1 cellular context compared by ENCODE assay signal in genomic region chr10:98231417-98231816, GRCh38.
TF ChIP-seq lines count a peak whose summit lies in the region.

No MANE protein-coding gene starts in this region.

TF ChIP-seq in K562, 482 proteins besides CTCF, POLR2A, EP300 and RAD21:
- TF ChIP-seq ZNF232 (CRISPR knock-in tag; IDR thresholded peaks at IDR 0.05) (no peak), TAL1 (IDR thresholded peaks at IDR 0.05) (0 out of 2 replicates have a peak, but pooled peaks have one; percentile 14), CREBBP (IDR thresholded peaks at IDR 0.05; ENCODE audit: low read depth, low read length) (no peak), RCOR1 (IDR thresholded peaks at IDR 0.05; ENCODE audit: borderline replicate concordance in 1 of 2, low read depth in 2 of 2, low read length in 2 of 2) (0 out of 4 replicates have a peak, but pooled peaks of 1 of the 2 experiments have one; percentile 30), PBX2 (CRISPR knock-in tag; IDR thresholded peaks at IDR 0.05; ENCODE audit: low read depth) (no peak), PBX2 (tag; conservative IDR thresholded peaks at IDR 0.05; ENCODE audit: low read depth) (peak; percentile 37; the same call in 1 of the 2 replicates), TEAD4 (IDR thresholded peaks at IDR 0.05; ENCODE audit: low read length) (peak; percentile 34; the same call in 1 of the 2 replicates), TEAD4 (CRISPR knock-in tag; IDR thresholded peaks at IDR 0.05; ENCODE audit: borderline replicate concordance) (no peak), PKNOX1 (IDR thresholded peaks at IDR 0.05) (peak; percentile 71), SOX6 (IDR thresholded peaks at IDR 0.05) (peak; percentile 30; the same call in 1 of the 2 replicates), MEIS2 (IDR thresholded peaks at IDR 0.05; ENCODE audit: partially characterized antibody) (peak; percentile 92), CTBP1 (IDR thresholded peaks at IDR 0.05; ENCODE audit: borderline replicate concordance) (peak; percentile 33; the same call in 1 of the 2 replicates), ARID1B (IDR thresholded peaks at IDR 0.05) (peak; percentile 21; the same call in 1 of the 2 replicates), CBFA2T3 (IDR thresholded peaks at IDR 0.05) (peak; percentile 36; the same call in 1 of the 2 replicates), HMBOX1 (IDR thresholded peaks at IDR 0.05) (peak; percentile 47; the same call in 1 of the 2 replicates), TEAD1 (CRISPR knock-in tag; IDR thresholded peaks at IDR 0.05) (0 out of 4 replicates have a peak, but pooled peaks of 1 of the 2 experiments have one; percentile 11), KDM1A (IDR thresholded peaks at IDR 0.05) (no peak), E2F1 (CRISPR knock-in tag; IDR thresholded peaks at IDR 0.05) (no peak)
